In the genomic region with DNA sequence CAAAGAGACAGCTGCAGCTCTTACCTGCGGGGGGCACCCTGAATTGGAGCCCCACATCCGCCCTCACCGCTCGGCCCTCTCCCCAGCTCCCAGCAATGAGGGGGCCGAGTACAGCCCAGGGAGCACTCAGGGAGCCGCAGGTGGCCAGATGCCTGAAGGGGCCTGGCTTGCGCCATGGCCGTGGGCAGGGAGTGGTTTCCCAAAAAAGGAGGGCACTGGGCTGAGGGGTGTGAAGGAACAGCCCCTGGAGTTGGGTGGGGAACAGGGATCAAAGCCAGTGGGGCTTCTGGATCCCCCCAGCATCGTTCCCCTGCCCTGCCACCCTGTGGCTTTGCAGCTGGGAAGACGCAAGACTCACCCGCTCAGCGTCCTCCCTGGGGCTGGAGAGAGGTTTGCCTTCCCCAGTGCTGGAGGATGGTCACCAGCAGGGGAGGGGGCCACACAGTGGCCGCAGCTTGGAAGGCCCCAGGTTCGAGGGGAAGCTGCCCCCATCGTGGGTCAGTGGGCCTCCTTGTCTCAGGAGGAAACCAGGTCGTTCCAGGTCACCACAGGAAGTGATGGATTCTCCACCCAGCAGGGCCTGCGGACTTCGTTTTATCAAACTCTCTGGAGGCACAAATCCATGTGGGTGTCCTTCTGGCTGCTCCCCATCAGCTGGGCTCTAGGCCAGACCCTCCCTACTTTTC, we compare ENCODE assay signal across 22 cellular contexts.
"Had no signal": no experiment of that assay in that cellular context is flagged by ENCODE, and none has a peak within 500 bp of the region (broad histone marks: within the 10 kb centered on the region; RNA-seq: fewer than 3 reads in every experiment).

No MANE protein-coding gene starts in this region.

- H3K27me3 Mint-ChIP-seq: activated CD8-positive, alpha-beta T cell treated with anti-CD3 and anti-CD28 coated beads for 36 hours; activated naive CD8-positive, alpha-beta T cell treated with anti-CD3 and anti-CD28 coated beads for 36 hours; brain; stimulated activated memory B cell treated with anti-CD40 and anti-IgM and Interleukin-4, amounts not matched to agents 10 μg/mL and 1 μg/mL and 100 μg/mL, for 72 hours had no signal

- H3K36me3 Mint-ChIP-seq: activated naive CD8-positive, alpha-beta T cell treated with anti-CD3 and anti-CD28 coated beads for 36 hours; brain; stimulated activated memory B cell treated with anti-CD40 and anti-IgM and Interleukin-4, amounts not matched to agents 10 μg/mL and 1 μg/mL and 100 μg/mL, for 72 hours had no signal

- H3K36me3 ChIP-seq: esophagus squamous epithelium, ovary, transverse colon had no signal

- H3K4me3 ChIP-seq: esophagus squamous epithelium, ovary, transverse colon had no signal

- H3K27ac ChIP-seq: esophagus squamous epithelium, ovary, transverse colon had no signal

- FAIRE-seq: endothelial cell of umbilical vein, TTC549 had no signal

- H3K4me3 Mint-ChIP-seq: activated B cell treated with CpG ODN at 0.5 μM for 24 hours; activated CD8-positive, alpha-beta T cell treated with anti-CD3 and anti-CD28 coated beads for 36 hours; activated naive CD8-positive, alpha-beta T cell treated with anti-CD3 and anti-CD28 coated beads for 36 hours; activated T-cell treated with anti-CD3 and anti-CD28 coated beads, Interleukin-2, amount 50 U/mL, for 72 hours; brain; central memory CD8-positive, alpha-beta T cell; neural crest cell; stimulated activated memory B cell treated with anti-CD40 and anti-IgM and Interleukin-4, amounts not matched to agents 10 μg/mL and 1 μg/mL and 100 μg/mL, for 72 hours had no signal

- H3K9me3 ChIP-seq: esophagus squamous epithelium, ovary, transverse colon had no signal

- ATAC-seq: activated T-cell treated with anti-CD3 and anti-CD28 coated beads, Interleukin-2, amount 50 U/mL, for 72 hours; stimulated activated memory B cell treated with anti-CD40 and anti-IgM and Interleukin-4, amounts not matched to agents 10 μg/mL and 1 μg/mL and 100 μg/mL, for 72 hours had no signal

- DNase-seq: activated B cell treated with CpG ODN at 0.5 μM for 24 hours; activated CD4-positive, alpha-beta T cell treated with anti-CD3 and anti-CD28 coated beads for 48 hours; activated CD8-positive, alpha-beta T cell treated with anti-CD3 and anti-CD28 coated beads for 36 hours; activated gamma-delta T cell; activated naive CD8-positive, alpha-beta T cell treated with anti-CD3 and anti-CD28 coated beads for 36 hours; activated T-cell treated with anti-CD3 and anti-CD28 coated beads, Interleukin-2, amount 50 U/mL, for 72 hours; cortex of kidney; effector CD4-positive, alpha-beta T cell; esophagus squamous epithelium; foreskin fibroblast; hypothalamus; kidney glomerular epithelial cell; stimulated activated CD4-positive, alpha-beta T cell treated with anti-CD3 and anti-CD28 coated beads, Interleukin-2, amount 100 ng/mL, for 48 hours; SW 1271; transverse colon had no signal

- H3K27me3 ChIP-seq: ovary, transverse colon had no signal

- H3K9me3 Mint-ChIP-seq: brain; central memory CD8-positive, alpha-beta T cell; neural crest cell had no signal

- H3K27ac Mint-ChIP-seq: activated B cell treated with CpG ODN at 0.5 μM for 24 hours; activated CD8-positive, alpha-beta T cell treated with anti-CD3 and anti-CD28 coated beads for 36 hours; activated naive CD8-positive, alpha-beta T cell treated with anti-CD3 and anti-CD28 coated beads for 36 hours; activated T-cell treated with anti-CD3 and anti-CD28 coated beads, Interleukin-2, amount 50 U/mL, for 72 hours; brain; stimulated activated memory B cell treated with anti-CD40 and anti-IgM and Interleukin-4, amounts not matched to agents 10 μg/mL and 1 μg/mL and 100 μg/mL, for 72 hours had no signal

- H3K4me1 Mint-ChIP-seq: activated B cell treated with CpG ODN at 0.5 μM for 24 hours; activated naive CD8-positive, alpha-beta T cell treated with anti-CD3 and anti-CD28 coated beads for 36 hours; brain; central memory CD8-positive, alpha-beta T cell; stimulated activated memory B cell treated with anti-CD40 and anti-IgM and Interleukin-4, amounts not matched to agents 10 μg/mL and 1 μg/mL and 100 μg/mL, for 72 hours had no signal

- H3K4me1 ChIP-seq: esophagus squamous epithelium had no signal
